11 cellular contexts compared by ENCODE assay signal in the genomic region with DNA sequence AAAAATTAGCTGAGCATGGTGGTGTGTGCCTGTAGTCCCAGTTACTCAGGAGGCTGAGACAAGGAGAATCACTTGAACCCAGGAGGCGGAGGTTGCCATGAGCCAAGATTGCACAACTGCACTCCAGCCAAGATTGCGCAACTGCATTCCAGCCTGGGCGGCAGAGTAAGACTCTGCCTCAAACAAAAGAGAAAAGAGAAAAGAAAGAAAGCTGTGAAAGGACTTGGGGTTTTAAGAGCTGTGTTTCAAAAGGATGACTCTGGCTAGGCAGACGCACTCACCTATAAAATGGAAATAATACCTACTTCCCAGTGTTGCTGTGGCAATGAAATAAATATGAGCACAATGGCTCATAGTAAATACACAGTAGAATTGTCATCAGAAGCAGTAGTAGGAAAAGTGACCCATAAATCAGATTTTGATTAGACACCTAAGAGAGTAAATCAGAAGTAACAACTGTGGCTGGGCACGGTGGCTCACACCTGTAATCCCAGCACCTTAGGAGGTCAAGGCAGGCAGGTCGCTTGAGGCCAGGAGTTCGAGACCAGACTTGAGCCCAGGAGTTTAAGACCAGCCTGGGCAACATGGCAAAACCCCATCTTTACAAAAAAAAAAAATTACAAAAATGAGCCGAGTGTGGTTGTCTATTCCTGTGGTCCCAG. TPM values are rescaled to one million over a fixed set of nuclear protein-coding genes. Genes with fewer than 3 reads are reported as not detected.
DNase-seq lines count a peak whose midpoint lies in the region; ATAC-seq and TF ChIP-seq lines count a peak whose summit lies in the region.
"Had no signal": no experiment of that assay in that cellular context is flagged by ENCODE, and none has a peak within 500 bp of the region (broad histone marks: within the 10 kb centered on the region; RNA-seq: fewer than 3 reads in every experiment).

No MANE protein-coding gene starts in this region.

- no peak overlapping the region for H3K4me3 Mint-ChIP-seq in stimulated activated effector memory CD8-positive, alpha-beta T cell treated with anti-CD3 and anti-CD28 coated beads, Interleukin-12 subunit alpha, Interleukin-12 subunit beta, amount 100 ng/mL, for 72 hours
- H3K4me3 Mint-ChIP-seq: neural crest cell had no signal

- no peak for TF ChIP-seq EP300 in ovary (IDR thresholded peaks at IDR 0.05)

- H3K4me1 ChIP-seq in GM23248 (ENCODE audit: insufficient read depth): peaks cover 9% of the 10 kb centered on the region
- no peaks in the 10 kb centered on the region for H3K4me1 ChIP-seq in esophagus (ENCODE audit: control insufficient read depth in 2 of 2, insufficient read depth in 2 of 2, low read length in 1 of 2)
- H3K4me1 ChIP-seq in ovary (ENCODE audit: insufficient read depth): no peaks in the 10 kb centered on the region

- no peaks in the 10 kb centered on the region for H3K9me3 Mint-ChIP-seq in stimulated activated effector memory CD8-positive, alpha-beta T cell treated with anti-CD3 and anti-CD28 coated beads, Interleukin-12 subunit alpha, Interleukin-12 subunit beta, amount 100 ng/mL, for 72 hours
- H3K9me3 Mint-ChIP-seq: neural crest cell had no signal

- H3K9me3 ChIP-seq in GM23248 (ENCODE audit: low read depth): no peaks in the 10 kb centered on the region
- H3K9me3 ChIP-seq in esophagus (ENCODE audit: control insufficient read depth in 2 of 2, insufficient read depth in 1 of 2, low read depth in 1 of 2, low read length in 1 of 2): no peaks in the 10 kb centered on the region
- H3K9me3 ChIP-seq in ovary: no peaks in the 10 kb centered on the region

- 55 to 56% methylated on average over 8 of the region's 8 CpGs for WGBS in GM23248 (ENCODE audit: low coverage in 1 of 2, low lambda C conversion rate in 2 of 2, missing lambda C conversion rate in 2 of 2), 2 experiments
- 53% methylated on average over 8 of the region's 8 CpGs for WGBS in esophagus, 2 donors
- 76 to 78% (median 77%) methylated on average over 8 of the region's 8 CpGs for WGBS in ovary, 3 donors

- H2AFZ ChIP-seq in GM23248: peak overlapping the region; percentile 33; the same call in 1 of the 2 replicates

- intact Hi-C loops in ovary (cut with DNase I): no loop called here

- H3K4me2 ChIP-seq in GM23248 (ENCODE audit: unreplicated experiment): peak overlapping the region; percentile 48

- H3K27ac ChIP-seq in GM23248 (peak overlapping the region; percentile 37), esophagus (ENCODE audit: low read depth in 2 of 2, low read length in 1 of 2) (peak overlapping the region; percentile 68 to 87), ovary (no peak overlapping the region)

- TF ChIP-seq CTCF in ovary (IDR thresholded peaks at IDR 0.05) (no peak), GM13977 (IDR thresholded peaks at IDR 0.05; ENCODE audit: extremely low read depth, insufficient read depth, missing control alignments) (no peak)

- H3K4me3 ChIP-seq in GM23248 (0 out of 2 replicates have a peak overlapping the region, but pooled peaks have one; percentile 16), esophagus (ENCODE audit: low read depth in 1 of 2, low read length in 2 of 2) (no peak overlapping the region), ovary (no peak overlapping the region)

- peak; percentile 73 for DNase-seq in GM23248
- peak; percentile 30 for DNase-seq in NCI-H69 (lab: John Stamatoyannopoulos, UW)
- peak in 3 of 5 donors; percentile 24 to 55 (median 28) for DNase-seq in ovary
- DNase-seq in NCI-H82 treated with DMSO at 0.1 percent for 48 hours (lab: John Stamatoyannopoulos, UW; ENCODE audit: unreplicated experiment): no peak
- DNase-seq in GM13977 (ENCODE audit: low spot score): no peak
- no peak for DNase-seq in stimulated activated effector memory CD8-positive, alpha-beta T cell treated with anti-CD3 and anti-CD28 coated beads, Interleukin-12 subunit alpha, Interleukin-12 subunit beta, amount 100 ng/mL, for 72 hours (ENCODE audit: low spot score in 2 of 2)
- DNase-seq: activated CD4-positive, alpha-beta T cell treated with anti-CD3 and anti-CD28 coated beads, Interleukin-2, amount 50 U/mL, for 1 hour; NCI-H1417 treated with DMSO at 0.1 percent for 48 hours had no signal

- no peaks in the 10 kb centered on the region for H3K36me3 Mint-ChIP-seq in stimulated activated effector memory CD8-positive, alpha-beta T cell treated with anti-CD3 and anti-CD28 coated beads, Interleukin-12 subunit alpha, Interleukin-12 subunit beta, amount 100 ng/mL, for 72 hours

- H3K79me2 ChIP-seq in GM23248 (ENCODE audit: insufficient read depth): no peaks in the 10 kb centered on the region

- in situ Hi-C loops in GM23248 (cut with MboI) (no loop called here), GM13977 (cut with MboI; ENCODE audit: low pct_unique_long_range_greater_than_20kb, low sequenced_read_pairs, unreplicated experiment) (no loop called here)

- H3K36me3 ChIP-seq in GM23248 (ENCODE audit: low read depth) (no peaks in the 10 kb centered on the region), esophagus (ENCODE audit: control insufficient read depth in 2 of 2, insufficient read depth in 2 of 2, low read length in 1 of 2) (no peaks in the 10 kb centered on the region), ovary (no peaks in the 10 kb centered on the region)

- no peaks in the 10 kb centered on the region for H3K4me1 Mint-ChIP-seq in stimulated activated effector memory CD8-positive, alpha-beta T cell treated with anti-CD3 and anti-CD28 coated beads, Interleukin-12 subunit alpha, Interleukin-12 subunit beta, amount 100 ng/mL, for 72 hours

- no peak for TF ChIP-seq POLR2A in ovary (IDR thresholded peaks at IDR 0.05)

- no peak for ATAC-seq in HG03045 (IDR thresholded peaks at IDR 0.05; ENCODE audit: unreplicated experiment)
- ATAC-seq in stimulated activated effector memory CD8-positive, alpha-beta T cell treated with anti-CD3 and anti-CD28 coated beads, Interleukin-12 subunit alpha, Interleukin-12 subunit beta, amount 100 ng/mL, for 72 hours: no peak

- H3K27me3 ChIP-seq in GM23248 (replicated peaks; ENCODE audit: insufficient read depth) (no peaks in the 10 kb centered on the region), esophagus (ENCODE audit: control insufficient read depth in 1 of 2, insufficient read depth in 2 of 2, low read length in 2 of 2) (no peaks in the 10 kb centered on the region), ovary (no peaks in the 10 kb centered on the region)

- no peaks in the 10 kb centered on the region for H4K20me1 ChIP-seq in GM23248 (ENCODE audit: insufficient read depth)

- peak overlapping the region; percentile 19; the same call in 1 of the 2 replicates for H3K9ac ChIP-seq in GM23248

- no peaks in the 10 kb centered on the region for H3K9me2 ChIP-seq in GM23248 (ENCODE audit: insufficient read depth)

- no peak overlapping the region for H3K27ac Mint-ChIP-seq in stimulated activated effector memory CD8-positive, alpha-beta T cell treated with anti-CD3 and anti-CD28 coated beads, Interleukin-12 subunit alpha, Interleukin-12 subunit beta, amount 100 ng/mL, for 72 hours

- peaks cover 5% of the 10 kb centered on the region; the same call in 1 of the 2 replicates for H3F3A ChIP-seq in GM23248 (ENCODE audit: insufficient read depth)

RNA-seq across cellular contexts. Expression of a gene that starts 45.9 kb away (rescaled TPM):
- 46.3 and 63.4 TPM in 2 replicates for total RNA-seq in GM23248 (2014; rRNA removed; shearing (Covaris generic))
- polyA plus RNA-seq in GM23248 (2016; fragmentation: Nextera tagmentation; extraction: Ambion mirVana): 45.7 and 49.5 TPM in 2 replicates
- 10 to 100 TPM; 15.7 to 16.4 TPM for polyA plus RNA-seq in esophagus
- total RNA-seq in ovary: 100 to 1,000 TPM in 5 of 7 donors, 10 to 100 TPM in 2; 61.6 to 125 (median 113) TPM
- 10 to 100 TPM; 36.3 to 66.3 TPM for polyA plus RNA-seq in ovary

Comparison
In these comparisons a context has a peak if more than half of its experiments do, and no peak if none do; other contexts are left out.
1. DNase-seq: peak in GM23248 (single experiment), NCI-H69 (single experiment) and ovary (3 of 5); none in NCI-H82 treated with DMSO at 0.1 percent for 48 hours (single experiment), GM13977 (single experiment) and stimulated activated effector memory CD8-positive, alpha-beta T cell treated with anti-CD3 and anti-CD28 coated beads, Interleukin-12 subunit alpha, Interleukin-12 subunit beta, amount 100 ng/mL, for 72 hours (0 of 2).
2. H3K27ac ChIP-seq: peak in GM23248 (single experiment) and esophagus (2 of 2); none in ovary (0 of 2).